Comparison of ENCODE assay signal across 1 cellular context in genomic region chr1:30887485-30888315, GRCh38.
TF ChIP-seq lines count a peak whose summit lies in the region.

No MANE protein-coding gene starts in this region.

TF ChIP-seq in K562, 482 proteins besides CTCF, POLR2A, EP300 and RAD21 (continued from another document and continues in another):
- no peak for TF ChIP-seq SNAPC5 (CRISPR knock-in tag; IDR thresholded peaks at IDR 0.05)
- TF ChIP-seq SMC3 (conservative IDR thresholded peaks at IDR 0.05; ENCODE audit: insufficient read depth, low read depth, low read length), result no peak
- no peak for TF ChIP-seq PHF21A (IDR thresholded peaks at IDR 0.05; ENCODE audit: borderline replicate concordance, low read depth)
- no peak for TF ChIP-seq RBM25 (IDR thresholded peaks at IDR 0.05; ENCODE audit: low read depth, low read length, severe bottlenecking)
- TF ChIP-seq, protein P1, sequence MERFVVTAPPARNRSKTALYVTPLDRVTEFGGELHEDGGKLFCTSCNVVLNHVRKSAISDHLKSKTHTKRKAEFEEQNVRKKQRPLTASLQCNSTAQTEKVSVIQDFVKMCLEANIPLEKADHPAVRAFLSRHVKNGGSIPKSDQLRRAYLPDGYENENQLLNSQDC (CRISPR knock-in tag; IDR thresholded peaks at IDR 0.05), result no peak
- TF ChIP-seq PRPF4 (IDR thresholded peaks at IDR 0.05; ENCODE audit: insufficient read depth, low read depth, low read length, poor library complexity, severe bottlenecking), result no peak
- TF ChIP-seq, protein P2, sequence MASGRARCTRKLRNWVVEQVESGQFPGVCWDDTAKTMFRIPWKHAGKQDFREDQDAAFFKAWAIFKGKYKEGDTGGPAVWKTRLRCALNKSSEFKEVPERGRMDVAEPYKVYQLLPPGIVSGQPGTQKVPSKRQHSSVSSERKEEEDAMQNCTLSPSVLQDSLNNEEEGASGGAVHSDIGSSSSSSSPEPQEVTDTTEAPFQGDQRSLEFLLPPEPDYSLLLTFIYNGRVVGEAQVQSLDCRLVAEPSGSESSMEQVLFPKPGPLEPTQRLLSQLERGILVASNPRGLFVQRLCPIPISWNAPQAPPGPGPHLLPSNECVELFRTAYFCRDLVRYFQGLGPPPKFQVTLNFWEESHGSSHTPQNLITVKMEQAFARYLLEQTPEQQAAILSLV (tag; IDR thresholded peaks at IDR 0.05), result peak; percentile 89
- peak; percentile 86 for TF ChIP-seq ZNF263 (CRISPR knock-in tag; IDR thresholded peaks at IDR 0.05; ENCODE audit: borderline replicate concordance)
- no peak for TF ChIP-seq TEAD2 (tag; IDR thresholded peaks at IDR 0.05)
- TF ChIP-seq ZNF134 (CRISPR knock-in tag; conservative IDR thresholded peaks at IDR 0.05), result no peak
- TF ChIP-seq, protein P3, sequence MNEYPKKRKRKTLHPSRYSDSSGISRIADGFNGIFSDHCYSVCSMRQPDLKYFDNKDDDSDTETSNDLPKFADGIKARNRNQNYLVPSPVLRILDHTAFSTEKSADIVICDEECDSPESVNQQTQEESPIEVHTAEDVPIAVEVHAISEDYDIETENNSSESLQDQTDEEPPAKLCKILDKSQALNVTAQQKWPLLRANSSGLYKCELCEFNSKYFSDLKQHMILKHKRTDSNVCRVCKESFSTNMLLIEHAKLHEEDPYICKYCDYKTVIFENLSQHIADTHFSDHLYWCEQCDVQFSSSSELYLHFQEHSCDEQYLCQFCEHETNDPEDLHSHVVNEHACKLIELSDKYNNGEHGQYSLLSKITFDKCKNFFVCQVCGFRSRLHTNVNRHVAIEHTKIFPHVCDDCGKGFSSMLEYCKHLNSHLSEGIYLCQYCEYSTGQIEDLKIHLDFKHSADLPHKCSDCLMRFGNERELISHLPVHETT (CRISPR knock-in tag; conservative IDR thresholded peaks at IDR 0.05 in 1 of 2, IDR thresholded peaks at IDR 0.05 in 1 of 2), result no peak
- peak; percentile 70; the same call in 1 of the 2 replicates for TF ChIP-seq ZNF76 (CRISPR knock-in tag; IDR thresholded peaks at IDR 0.05; ENCODE audit: borderline replicate concordance)
- no peak for TF ChIP-seq FOXM1 (IDR thresholded peaks at IDR 0.05; ENCODE audit: low read depth)
- no peak for TF ChIP-seq FOXM1 (CRISPR knock-in tag; IDR thresholded peaks at IDR 0.05; ENCODE audit: low read depth)
- TF ChIP-seq ZEB2 (IDR thresholded peaks at IDR 0.05), result peak; percentile 63
- no peak for TF ChIP-seq COPS2 (conservative IDR thresholded peaks at IDR 0.05)
- no peak for TF ChIP-seq PRMT5 (CRISPR knock-in tag; IDR thresholded peaks at IDR 0.05)
- TF ChIP-seq IFI16 (CRISPR knock-in tag; IDR thresholded peaks at IDR 0.05), result peak; percentile 40; the same call in 1 of the 2 replicates
- peak; percentile 77 for TF ChIP-seq HMBOX1 (IDR thresholded peaks at IDR 0.05)
- no peak for TF ChIP-seq KDM5B (IDR thresholded peaks at IDR 0.05; ENCODE audit: insufficient replicate concordance, low read depth, low read length)
- peak; percentile 97 for TF ChIP-seq ATF4 (CRISPR knock-in tag; IDR thresholded peaks at IDR 0.05)
- TF ChIP-seq PHF20 (IDR thresholded peaks at IDR 0.05; ENCODE audit: partially characterized antibody), result no peak
- no peak for TF ChIP-seq U2AF2 (optimal IDR thresholded peaks at IDR 0.05; ENCODE audit: low read depth, low read length)
- peak; percentile 49; the same call in 1 of the 2 replicates for TF ChIP-seq BACH1 (tag; IDR thresholded peaks at IDR 0.05)
- TF ChIP-seq HMGN3 (IDR thresholded peaks at IDR 0.05; ENCODE audit: borderline replicate concordance, extremely low read depth, insufficient read length, low read depth, low read length), result no peak
- no peak for TF ChIP-seq THRB (CRISPR knock-in tag; conservative IDR thresholded peaks at IDR 0.05)
- TF ChIP-seq DACH1 (IDR thresholded peaks at IDR 0.05; ENCODE audit: partially characterized antibody), result no peak
- no peak for TF ChIP-seq DNMT1 (IDR thresholded peaks at IDR 0.05)
- no peak for TF ChIP-seq ZNF431 (CRISPR knock-in tag; IDR thresholded peaks at IDR 0.05)
- TF ChIP-seq DDX20 (tag; IDR thresholded peaks at IDR 0.05; ENCODE audit: low read depth), result no peak
- no peak for TF ChIP-seq MIER1 (IDR thresholded peaks at IDR 0.05; ENCODE audit: low read depth)
- TF ChIP-seq HMGXB4 (CRISPR knock-in tag; IDR thresholded peaks at IDR 0.05), result no peak
- TF ChIP-seq GATAD2B (IDR thresholded peaks at IDR 0.05; ENCODE audit: borderline replicate concordance), result no peak
- no peak for TF ChIP-seq POLR3G (IDR thresholded peaks at IDR 0.05; ENCODE audit: extremely low read depth, insufficient read length, insufficient replicate concordance)
- TF ChIP-seq CREBBP (IDR thresholded peaks at IDR 0.05; ENCODE audit: low read depth, low read length), result no peak
- TF ChIP-seq RUNX1 (IDR thresholded peaks at IDR 0.05; ENCODE audit: low read depth), result no peak
- TF ChIP-seq ELK1 (CRISPR knock-in tag; IDR thresholded peaks at IDR 0.05), result no peak
- TF ChIP-seq POLR3A (IDR thresholded peaks at IDR 0.05; ENCODE audit: borderline replicate concordance, extremely low read depth, insufficient read depth, insufficient read length), result no peak
- TF ChIP-seq RAD51 (IDR thresholded peaks at IDR 0.05; ENCODE audit: borderline replicate concordance, low read depth), result 0 out of 2 replicates have a peak, but pooled peaks have one; percentile 5
- TF ChIP-seq CREB1 (IDR thresholded peaks at IDR 0.05), result no peak
- no peak for TF ChIP-seq CREB1 (CRISPR knock-in tag; IDR thresholded peaks at IDR 0.05)
- TF ChIP-seq, protein P4, sequence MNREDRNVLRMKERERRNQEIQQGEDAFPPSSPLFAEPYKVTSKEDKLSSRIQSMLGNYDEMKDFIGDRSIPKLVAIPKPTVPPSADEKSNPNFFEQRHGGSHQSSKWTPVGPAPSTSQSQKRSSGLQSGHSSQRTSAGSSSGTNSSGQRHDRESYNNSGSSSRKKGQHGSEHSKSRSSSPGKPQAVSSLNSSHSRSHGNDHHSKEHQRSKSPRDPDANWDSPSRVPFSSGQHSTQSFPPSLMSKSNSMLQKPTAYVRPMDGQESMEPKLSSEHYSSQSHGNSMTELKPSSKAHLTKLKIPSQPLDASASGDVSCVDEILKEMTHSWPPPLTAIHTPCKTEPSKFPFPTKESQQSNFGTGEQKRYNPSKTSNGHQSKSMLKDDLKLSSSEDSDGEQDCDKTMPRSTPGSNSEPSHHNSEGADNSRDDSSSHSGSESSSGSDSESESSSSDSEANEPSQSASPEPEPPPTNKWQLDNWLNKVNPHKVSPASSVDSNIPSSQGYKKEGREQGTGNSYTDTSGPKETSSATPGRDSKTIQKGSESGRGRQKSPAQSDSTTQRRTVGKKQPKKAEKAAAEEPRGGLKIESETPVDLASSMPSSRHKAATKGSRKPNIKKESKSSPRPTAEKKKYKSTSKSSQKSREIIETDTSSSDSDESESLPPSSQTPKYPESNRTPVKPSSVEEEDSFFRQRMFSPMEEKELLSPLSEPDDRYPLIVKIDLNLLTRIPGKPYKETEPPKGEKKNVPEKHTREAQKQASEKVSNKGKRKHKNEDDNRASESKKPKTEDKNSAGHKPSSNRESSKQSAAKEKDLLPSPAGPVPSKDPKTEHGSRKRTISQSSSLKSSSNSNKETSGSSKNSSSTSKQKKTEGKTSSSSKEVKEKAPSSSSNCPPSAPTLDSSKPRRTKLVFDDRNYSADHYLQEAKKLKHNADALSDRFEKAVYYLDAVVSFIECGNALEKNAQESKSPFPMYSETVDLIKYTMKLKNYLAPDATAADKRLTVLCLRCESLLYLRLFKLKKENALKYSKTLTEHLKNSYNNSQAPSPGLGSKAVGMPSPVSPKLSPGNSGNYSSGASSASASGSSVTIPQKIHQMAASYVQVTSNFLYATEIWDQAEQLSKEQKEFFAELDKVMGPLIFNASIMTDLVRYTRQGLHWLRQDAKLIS (CRISPR knock-in tag; IDR thresholded peaks at IDR 0.05), result 0 out of 2 replicates have a peak, but pooled peaks have one; percentile 21
- TF ChIP-seq DIDO1 (tag; IDR thresholded peaks at IDR 0.05; ENCODE audit: low read depth), result no peak
- TF ChIP-seq SAFB (IDR thresholded peaks at IDR 0.05; ENCODE audit: borderline replicate concordance, low read depth, low read length), result no peak
- TF ChIP-seq BRF1 (IDR thresholded peaks at IDR 0.05; ENCODE audit: borderline replicate concordance, extremely low read depth, insufficient read length), result no peak
- TF ChIP-seq NUFIP1 (IDR thresholded peaks at IDR 0.05; ENCODE audit: partially characterized antibody), result no peak
- TF ChIP-seq RBM15 (IDR thresholded peaks at IDR 0.05; ENCODE audit: insufficient read depth, low read length), result no peak
- 0 out of 2 replicates have a peak, but pooled peaks have one; percentile 5 for TF ChIP-seq DEAF1 (CRISPR knock-in tag; IDR thresholded peaks at IDR 0.05)
- no peak for TF ChIP-seq ZBTB12 (CRISPR knock-in tag; IDR thresholded peaks at IDR 0.05)
